20 cellular contexts compared by ENCODE assay signal in genomic region chr2:192566863-192567262, GRCh38.
"Had no signal": no experiment of that assay in that cellular context is flagged by ENCODE, and none has a peak within 500 bp of the region (broad histone marks: within the 10 kb centered on the region; RNA-seq: fewer than 3 reads in every experiment).

No MANE protein-coding gene starts in this region.

- DNase-seq: dermis blood vessel endothelial cell; dorsolateral prefrontal cortex; effector CD4-positive, alpha-beta T cell; effector memory CD4-positive, alpha-beta T cell; foreskin keratinocyte; heart left ventricle; hippocampal formation; left cardiac atrium; left lung; left ventricle myocardium superior; lower lobe of right lung; mesenchymal stem cell; mucosa of descending colon; naive B cell had no signal

- H3K27me3 ChIP-seq: dorsolateral prefrontal cortex, esophagus muscularis mucosa, foreskin keratinocyte, gastroesophageal sphincter, heart left ventricle, left lung had no signal

- H3K27ac ChIP-seq: coronary artery, dorsolateral prefrontal cortex, esophagus muscularis mucosa, foreskin keratinocyte, gastroesophageal sphincter, heart left ventricle, left lung, lower lobe of right lung had no signal

- H3K4me1 ChIP-seq: esophagus muscularis mucosa, foreskin keratinocyte, gastroesophageal sphincter, heart left ventricle, left lung, lower lobe of right lung had no signal

- FAIRE-seq: endothelial cell of umbilical vein, islet of Langerhans, keratinocyte had no signal

- H3K36me3 ChIP-seq: esophagus muscularis mucosa, gastroesophageal sphincter, heart left ventricle, left lung, lower lobe of right lung had no signal

- ATAC-seq: foreskin keratinocyte, gastroesophageal sphincter, heart left ventricle, left cardiac atrium, left lung, left ventricle myocardium superior, lower lobe of right lung, mucosa of descending colon had no signal

- H3K4me3 ChIP-seq: coronary artery, dorsolateral prefrontal cortex, esophagus muscularis mucosa, gastroesophageal sphincter, heart left ventricle, left lung, lower lobe of right lung, mucosa of descending colon had no signal

- H3K9me3 ChIP-seq: esophagus muscularis mucosa, gastroesophageal sphincter, heart left ventricle, lower lobe of right lung, mucosa of descending colon had no signal
